Comparison of ENCODE assay signal across 1 cellular context in genomic region chr21:45508607-45509565, GRCh38.
A peak's percentile ranks its signal among the peaks of the same experiment; 100 is the strongest.
TF ChIP-seq lines count a peak whose summit lies in the region.

No MANE protein-coding gene starts in this region.

TF ChIP-seq in HepG2, 621 proteins besides CTCF, POLR2A, EP300 and RAD21 (continued from another document and continues in another):
- TF ChIP-seq BRF2 (CRISPR knock-in tag; IDR thresholded peaks at IDR 0.05) (no peak), ZNF746 (CRISPR knock-in tag; IDR thresholded peaks at IDR 0.05) (no peak), ZNF205 (CRISPR knock-in tag; IDR thresholded peaks at IDR 0.05) (no peak), ZNF607 (CRISPR knock-in tag; IDR thresholded peaks at IDR 0.05; ENCODE audit: borderline replicate concordance) (no peak), TERF1 (CRISPR knock-in tag; IDR thresholded peaks at IDR 0.05) (no peak), TEAD2 (CRISPR knock-in tag; IDR thresholded peaks at IDR 0.05) (no peak), JARID2 (CRISPR knock-in tag; IDR thresholded peaks at IDR 0.05; ENCODE audit: insufficient replicate concordance) (no peak), GRHL1 (CRISPR knock-in tag; conservative IDR thresholded peaks at IDR 0.05) (no peak), ZNF691 (CRISPR knock-in tag; IDR thresholded peaks at IDR 0.05; ENCODE audit: borderline replicate concordance, low read depth) (no peak), U2AF2 (IDR thresholded peaks at IDR 0.05; ENCODE audit: low read depth, low read length) (no peak), UBTF (CRISPR knock-in tag; IDR thresholded peaks at IDR 0.05) (no peak), AKNA (CRISPR knock-in tag; IDR thresholded peaks at IDR 0.05; ENCODE audit: borderline replicate concordance) (no peak), ZBTB26 (CRISPR knock-in tag; IDR thresholded peaks at IDR 0.05; ENCODE audit: borderline replicate concordance) (no peak), JUNB (CRISPR knock-in tag; IDR thresholded peaks at IDR 0.05; ENCODE audit: borderline replicate concordance) (no peak), MXD3 (CRISPR knock-in tag; IDR thresholded peaks at IDR 0.05) (no peak), CBX5 (CRISPR knock-in tag; IDR thresholded peaks at IDR 0.05; ENCODE audit: borderline replicate concordance) (no peak), ZBTB44 (CRISPR knock-in tag; IDR thresholded peaks at IDR 0.05) (no peak), TEF (CRISPR knock-in tag; IDR thresholded peaks at IDR 0.05) (no peak), ZNF180 (CRISPR knock-in tag; IDR thresholded peaks at IDR 0.05; ENCODE audit: borderline replicate concordance, low read depth) (no peak), ZNF574 (CRISPR knock-in tag; IDR thresholded peaks at IDR 0.05) (no peak), GFI1 (CRISPR knock-in tag; IDR thresholded peaks at IDR 0.05; ENCODE audit: borderline replicate concordance) (no peak), GATA4 (IDR thresholded peaks at IDR 0.05; ENCODE audit: borderline replicate concordance, low read depth) (no peak), SRSF1 (optimal IDR thresholded peaks at IDR 0.05; ENCODE audit: low read depth, low read length) (no peak), ZHX1 (CRISPR knock-in tag; IDR thresholded peaks at IDR 0.05; ENCODE audit: low read depth) (no peak), NFE2L2 (IDR thresholded peaks at IDR 0.05; ENCODE audit: low read length) (no peak), HMG20A (CRISPR knock-in tag; IDR thresholded peaks at IDR 0.05; ENCODE audit: borderline replicate concordance) (no peak), PPARG (CRISPR knock-in tag; conservative IDR thresholded peaks at IDR 0.05) (no peak), ZIK1 (CRISPR knock-in tag; IDR thresholded peaks at IDR 0.05; ENCODE audit: borderline replicate concordance, low read depth) (no peak), NKX3-1 (CRISPR knock-in tag; IDR thresholded peaks at IDR 0.05) (no peak), MAFK (conservative IDR thresholded peaks at IDR 0.05 in 1 of 2, IDR thresholded peaks at IDR 0.05 in 1 of 2; ENCODE audit: low read length in 2 of 2) (0 out of 4 replicates have a peak, but pooled peaks of 1 of the 2 experiments have one; percentile 8), ZZZ3 (CRISPR knock-in tag; IDR thresholded peaks at IDR 0.05; ENCODE audit: borderline replicate concordance) (no peak)
